In the genomic region with DNA sequence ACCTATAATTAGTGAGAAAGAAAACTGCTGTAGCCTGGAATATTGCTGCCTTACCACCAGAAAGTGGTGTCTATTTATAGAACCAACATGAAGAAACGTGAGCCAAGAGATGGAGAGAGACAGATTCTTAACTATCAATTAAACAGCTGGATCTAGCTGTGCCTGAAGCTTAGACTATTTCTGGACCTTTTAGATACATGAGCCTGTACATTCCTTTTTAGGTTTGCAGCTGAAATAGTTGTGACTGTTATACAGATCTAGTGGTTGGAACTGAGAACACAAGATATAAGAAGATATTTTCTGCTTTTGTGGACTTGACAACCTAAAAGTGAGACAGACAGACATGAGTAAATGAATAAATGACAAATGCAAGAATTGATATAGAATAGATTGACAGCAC, we compare ENCODE assay signal across 25 cellular contexts.
DNase-seq lines count a peak whose midpoint lies in the region; ATAC-seq and TF ChIP-seq lines count a peak whose summit lies in the region.
"Had no signal": no experiment of that assay in that cellular context is flagged by ENCODE, and none has a peak within 500 bp of the region (broad histone marks: within the 10 kb centered on the region; RNA-seq: fewer than 3 reads in every experiment).

No MANE protein-coding gene starts in this region.

- no peaks in the 10 kb centered on the region for H4K20me1 ChIP-seq in MM.1S (ENCODE audit: insufficient read depth, low read length)

- H2BK5ac ChIP-seq in trophoblast cell (ENCODE audit: low read depth, low read length, poor library complexity) = no peak overlapping the region

- H3K14ac ChIP-seq in trophoblast cell (ENCODE audit: low read length) = no peak overlapping the region

- H3K9ac ChIP-seq in MM.1S (ENCODE audit: low read length) = no peak overlapping the region
- H3K9ac ChIP-seq in trophoblast cell (ENCODE audit: low read length) = no peak overlapping the region

- no peak overlapping the region for H4K12ac ChIP-seq in trophoblast cell (ENCODE audit: low read depth, low read length)

- H3K27ac ChIP-seq in MM.1S (ENCODE audit: low read length) (no peak overlapping the region), trophoblast cell (ENCODE audit: low read depth, low read length) (no peak overlapping the region)
- H3K27ac ChIP-seq: A549, lower lobe of right lung, Peyer's patch, skin epidermis, tibial nerve had no signal

- H3K27ac Mint-ChIP-seq in WTC11 = peak overlapping the region; percentile 42
- no peak overlapping the region for H3K27ac Mint-ChIP-seq in activated CD8-positive, alpha-beta T cell treated with anti-CD3 and anti-CD28 coated beads, Interleukin-2, amount 10 ng/mL, durations not matched to agents 7 days and 5 days
- H3K27ac Mint-ChIP-seq in activated CD4-positive, alpha-beta T cell treated with anti-CD3 and anti-CD28 coated beads for 36 hours = no peak overlapping the region
- H3K27ac Mint-ChIP-seq: activated naive CD4-positive, alpha-beta T cell treated with anti-CD3 and anti-CD28 coated beads, Interleukin-2, amount 50 U/mL, for 24 hours; activated T-helper 17 cell treated with anti-CD3 and anti-CD28 coated beads, Interleukin-2, amount 50 U/mL, for 72 hours; CD4-positive, alpha-beta memory T cell; effector memory CD8-positive, alpha-beta T cell; natural killer cell had no signal

- no peaks in the 10 kb centered on the region for H3K79me2 ChIP-seq in MM.1S (ENCODE audit: low read length)
- no peaks in the 10 kb centered on the region for H3K79me2 ChIP-seq in trophoblast cell (ENCODE audit: control insufficient read depth, insufficient read depth, low read length, poor library complexity)

- H3F3A ChIP-seq in MM.1S (ENCODE audit: insufficient read depth, low read length) = no peaks in the 10 kb centered on the region

- H2AFZ ChIP-seq in MM.1S (ENCODE audit: low read length) = no peak overlapping the region
- H2AFZ ChIP-seq in trophoblast cell (ENCODE audit: insufficient read depth, low read length, poor library complexity) = no peak overlapping the region

- no peak overlapping the region for H2AK5ac ChIP-seq in trophoblast cell (ENCODE audit: low read length)

- H2BK120ac ChIP-seq in trophoblast cell (ENCODE audit: insufficient read depth, low read length, poor library complexity) = no peak overlapping the region

- no peaks in the 10 kb centered on the region for H3K9me2 ChIP-seq in MM.1S (replicated peaks; ENCODE audit: insufficient read depth, low read length)

- POLR2A ChIA-PET in WTC11 (lab: Charles Lee) = no interaction called here
- POLR2A ChIA-PET in activated CD8-positive, alpha-beta T cell treated with anti-CD3 and anti-CD28 coated beads, Interleukin-2, amount 10 ng/mL, durations not matched to agents 7 days and 5 days (lab: Charles Lee) = no interaction called here
- POLR2A ChIA-PET in activated CD4-positive, alpha-beta T cell treated with anti-CD3 and anti-CD28 coated beads for 36 hours (lab: Charles Lee) = no interaction called here

- H3K23ac ChIP-seq in trophoblast cell (ENCODE audit: low read length) = no peak overlapping the region

- H3K27me3 ChIP-seq in MM.1S (replicated peaks; ENCODE audit: insufficient read depth, low read length) (no peaks in the 10 kb centered on the region), trophoblast cell (ENCODE audit: insufficient read depth, low read length) (no peaks in the 10 kb centered on the region)
- H3K27me3 ChIP-seq: Peyer's patch, tibial nerve had no signal

- no peaks in the 10 kb centered on the region for H3K79me1 ChIP-seq in trophoblast cell (ENCODE audit: low read length)

- H3K9me3 ChIP-seq in MM.1S (replicated peaks; ENCODE audit: insufficient read depth, low read length) (no peaks in the 10 kb centered on the region), trophoblast cell (ENCODE audit: insufficient read depth, low read depth, low read length) (no peaks in the 10 kb centered on the region)
- H3K9me3 ChIP-seq: A549, lower lobe of right lung, Peyer's patch, tibial nerve had no signal

- H3K9me3 Mint-ChIP-seq in WTC11 = no peaks in the 10 kb centered on the region
- no peaks in the 10 kb centered on the region for H3K9me3 Mint-ChIP-seq in activated CD8-positive, alpha-beta T cell treated with anti-CD3 and anti-CD28 coated beads, Interleukin-2, amount 10 ng/mL, durations not matched to agents 7 days and 5 days (ENCODE audit: insufficient read depth)
- H3K9me3 Mint-ChIP-seq in activated CD4-positive, alpha-beta T cell treated with anti-CD3 and anti-CD28 coated beads for 36 hours (ENCODE audit: low read depth) = no peaks in the 10 kb centered on the region
- H3K9me3 Mint-ChIP-seq: activated naive CD4-positive, alpha-beta T cell treated with anti-CD3 and anti-CD28 coated beads, Interleukin-2, amount 50 U/mL, for 24 hours had no signal

- CTCF ChIA-PET in WTC11 (lab: Charles Lee) = interaction anchor here (1.2 kb wide), 1 partner anchor 214 kb away, joined by 3 read pairs; no protein-coding TSS in a partner anchor
- CTCF ChIA-PET in activated CD8-positive, alpha-beta T cell treated with anti-CD3 and anti-CD28 coated beads, Interleukin-2, amount 10 ng/mL, durations not matched to agents 7 days and 5 days (lab: Charles Lee) = no interaction called here
- CTCF ChIA-PET in activated CD4-positive, alpha-beta T cell treated with anti-CD3 and anti-CD28 coated beads for 36 hours (lab: Charles Lee) = no interaction called here

- H3K4me3 ChIP-seq in GM12865 (ENCODE audit: low read depth, low read length) (no peak overlapping the region), MM.1S (ENCODE audit: low read length) (no peak overlapping the region), trophoblast cell (ENCODE audit: low read depth, low read length) (no peak overlapping the region)
- H3K4me3 ChIP-seq: A549, lower lobe of right lung, Peyer's patch, skin epidermis, tibial nerve had no signal

- H3K4me2 ChIP-seq in MM.1S (ENCODE audit: low read depth, low read length) = no peak overlapping the region
- H3K4me2 ChIP-seq in trophoblast cell (ENCODE audit: low read length) = no peak overlapping the region
- H3K4me2 ChIP-seq: A549 had no signal

- no peak overlapping the region for H4K91ac ChIP-seq in trophoblast cell (ENCODE audit: low read depth, low read length)

- no peak overlapping the region for H2BK12ac ChIP-seq in trophoblast cell (ENCODE audit: low read length)

- H3K36me3 Mint-ChIP-seq in WTC11 = no peaks in the 10 kb centered on the region; the same call in 1 of the 2 replicates
- H3K36me3 Mint-ChIP-seq in activated CD8-positive, alpha-beta T cell treated with anti-CD3 and anti-CD28 coated beads, Interleukin-2, amount 10 ng/mL, durations not matched to agents 7 days and 5 days (ENCODE audit: low read depth) = no peaks in the 10 kb centered on the region
- H3K36me3 Mint-ChIP-seq in activated CD4-positive, alpha-beta T cell treated with anti-CD3 and anti-CD28 coated beads for 36 hours (ENCODE audit: low read depth) = no peaks in the 10 kb centered on the region
- H3K36me3 Mint-ChIP-seq: activated naive CD4-positive, alpha-beta T cell treated with anti-CD3 and anti-CD28 coated beads, Interleukin-2, amount 50 U/mL, for 24 hours; CD4-positive, alpha-beta memory T cell; natural killer cell had no signal

- no peak overlapping the region for H4K8ac ChIP-seq in trophoblast cell (ENCODE audit: low read depth, low read length)

- H3K4ac ChIP-seq in trophoblast cell (ENCODE audit: low read depth, low read length) = no peak overlapping the region

- H3K4me1 ChIP-seq in MM.1S (ENCODE audit: low read length) (no peaks in the 10 kb centered on the region; the same call in 1 of the 2 replicates), trophoblast cell (ENCODE audit: control insufficient read depth in 1 of 2, insufficient read depth in 2 of 2, low read length in 2 of 2) (no peaks in the 10 kb centered on the region)
- H3K4me1 ChIP-seq: A549, lower lobe of right lung, Peyer's patch, tibial nerve had no signal

- DNase-seq in GM12865 (ENCODE audit: low read depth) = peak; percentile 13
- DNase-seq in WTC11 (ENCODE audit: low spot score) = no peak
- DNase-seq in activated CD8-positive, alpha-beta T cell treated with anti-CD3 and anti-CD28 coated beads, Interleukin-2, amount 10 ng/mL, durations not matched to agents 7 days and 5 days = no peak
- DNase-seq in MM.1S = no peak
- no peak for DNase-seq in activated CD4-positive, alpha-beta T cell treated with anti-CD3 and anti-CD28 coated beads for 36 hours
- DNase-seq in trophoblast cell = no peak
- DNase-seq: activated CD4-positive, alpha-beta T cell treated with anti-CD3 and anti-CD28 coated beads, Interleukin-2, amount 50 U/mL, for 4 hours; activated CD8-positive, alpha-beta memory T cell treated with anti-CD3 and anti-CD28 coated beads, Interleukin-2, amount 50 U/mL, for 4 hours; CD4-positive, alpha-beta memory T cell; cortex of kidney; effector memory CD8-positive, alpha-beta T cell; EL; H7; lower lobe of right lung; natural killer cell; NCI-H1930; NCI-H2227 treated with DMSO at 0.1 percent for 48 hours; Peyer's patch had no signal

- H3K4me1 Mint-ChIP-seq in WTC11 = peaks cover 44% of the 10 kb centered on the region
- no peaks in the 10 kb centered on the region for H3K4me1 Mint-ChIP-seq in activated CD8-positive, alpha-beta T cell treated with anti-CD3 and anti-CD28 coated beads, Interleukin-2, amount 10 ng/mL, durations not matched to agents 7 days and 5 days (ENCODE audit: low read depth)
- H3K4me1 Mint-ChIP-seq in activated CD4-positive, alpha-beta T cell treated with anti-CD3 and anti-CD28 coated beads for 36 hours = no peaks in the 10 kb centered on the region
- H3K4me1 Mint-ChIP-seq: activated naive CD4-positive, alpha-beta T cell treated with anti-CD3 and anti-CD28 coated beads, Interleukin-2, amount 50 U/mL, for 24 hours; activated T-helper 17 cell treated with anti-CD3 and anti-CD28 coated beads, Interleukin-2, amount 50 U/mL, for 72 hours; CD4-positive, alpha-beta memory T cell; natural killer cell had no signal

- TF ChIP-seq CTCF in GM12865 (IDR thresholded peaks at IDR 0.05; ENCODE audit: insufficient read depth, low read depth, low read length, missing control alignments) (no peak), WTC11 (IDR thresholded peaks at IDR 0.05) (no peak), MM.1S (IDR thresholded peaks at IDR 0.05; ENCODE audit: low read length) (no peak)

- no CpG with 5 or more reads among the region's 1 CpG for WGBS in trophoblast cell (ENCODE audit: extremely low coverage, insufficient coverage, insufficient read length)

- no peak overlapping the region for H3K18ac ChIP-seq in trophoblast cell (ENCODE audit: low read length)

- intact Hi-C loops in activated CD4-positive, alpha-beta T cell treated with anti-CD3 and anti-CD28 coated beads for 36 hours (cut with DNase I, micrococcal nuclease) = no loop called here

- ATAC-seq in GM19351 (IDR thresholded peaks at IDR 0.05; ENCODE audit: unreplicated experiment) (peak; percentile 70), HG02852 (IDR thresholded peaks at IDR 0.05; ENCODE audit: unreplicated experiment) (peak; percentile 83), WTC11 (no peak)
- ATAC-seq in activated CD8-positive, alpha-beta T cell treated with anti-CD3 and anti-CD28 coated beads, Interleukin-2, amount 10 ng/mL, durations not matched to agents 7 days and 5 days = no peak
- ATAC-seq in activated CD4-positive, alpha-beta T cell treated with anti-CD3 and anti-CD28 coated beads for 36 hours = no peak
- ATAC-seq: A549; activated T-helper 17 cell treated with anti-CD3 and anti-CD28 coated beads, Interleukin-2, amount 50 U/mL, for 72 hours; effector memory CD8-positive, alpha-beta T cell; lower lobe of right lung; natural killer cell had no signal

- no peaks in the 10 kb centered on the region for H3K27me3 Mint-ChIP-seq in WTC11 (ENCODE audit: low read depth)
- no peaks in the 10 kb centered on the region for H3K27me3 Mint-ChIP-seq in activated CD8-positive, alpha-beta T cell treated with anti-CD3 and anti-CD28 coated beads, Interleukin-2, amount 10 ng/mL, durations not matched to agents 7 days and 5 days (ENCODE audit: low read depth)
- H3K27me3 Mint-ChIP-seq in activated CD4-positive, alpha-beta T cell treated with anti-CD3 and anti-CD28 coated beads for 36 hours = no peaks in the 10 kb centered on the region
- H3K27me3 Mint-ChIP-seq: activated naive CD4-positive, alpha-beta T cell treated with anti-CD3 and anti-CD28 coated beads, Interleukin-2, amount 50 U/mL, for 24 hours; activated T-helper 17 cell treated with anti-CD3 and anti-CD28 coated beads, Interleukin-2, amount 50 U/mL, for 72 hours; CD4-positive, alpha-beta memory T cell; effector memory CD8-positive, alpha-beta T cell had no signal

- H3K36me3 ChIP-seq in MM.1S (replicated peaks; ENCODE audit: insufficient read depth, low read length) (no peaks in the 10 kb centered on the region), trophoblast cell (ENCODE audit: control insufficient read depth in 1 of 2, insufficient read depth in 2 of 2, low read length in 2 of 2) (no peaks in the 10 kb centered on the region)
- H3K36me3 ChIP-seq: lower lobe of right lung, Peyer's patch, tibial nerve had no signal

- no peak overlapping the region for H3K4me3 Mint-ChIP-seq in WTC11
- H3K4me3 Mint-ChIP-seq in activated CD8-positive, alpha-beta T cell treated with anti-CD3 and anti-CD28 coated beads, Interleukin-2, amount 10 ng/mL, durations not matched to agents 7 days and 5 days = no peak overlapping the region
- H3K4me3 Mint-ChIP-seq in activated CD4-positive, alpha-beta T cell treated with anti-CD3 and anti-CD28 coated beads for 36 hours = no peak overlapping the region
- H3K4me3 Mint-ChIP-seq: activated naive CD4-positive, alpha-beta T cell treated with anti-CD3 and anti-CD28 coated beads, Interleukin-2, amount 50 U/mL, for 24 hours; activated T-helper 17 cell treated with anti-CD3 and anti-CD28 coated beads, Interleukin-2, amount 50 U/mL, for 72 hours; CD4-positive, alpha-beta memory T cell; effector memory CD8-positive, alpha-beta T cell; natural killer cell had no signal

Comparison
In these comparisons a context has a peak if more than half of its experiments do, and no peak if none do; other contexts are left out.
1. ATAC-seq: peak in GM19351 (single experiment) and HG02852 (single experiment); none in WTC11 (single experiment), activated CD8-positive, alpha-beta T cell treated with anti-CD3 and anti-CD28 coated beads, Interleukin-2, amount 10 ng/mL, durations not matched to agents 7 days and 5 days (single experiment) and activated CD4-positive, alpha-beta T cell treated with anti-CD3 and anti-CD28 coated beads for 36 hours (single experiment).